14 cellular contexts compared by ENCODE assay signal in the genomic region with DNA sequence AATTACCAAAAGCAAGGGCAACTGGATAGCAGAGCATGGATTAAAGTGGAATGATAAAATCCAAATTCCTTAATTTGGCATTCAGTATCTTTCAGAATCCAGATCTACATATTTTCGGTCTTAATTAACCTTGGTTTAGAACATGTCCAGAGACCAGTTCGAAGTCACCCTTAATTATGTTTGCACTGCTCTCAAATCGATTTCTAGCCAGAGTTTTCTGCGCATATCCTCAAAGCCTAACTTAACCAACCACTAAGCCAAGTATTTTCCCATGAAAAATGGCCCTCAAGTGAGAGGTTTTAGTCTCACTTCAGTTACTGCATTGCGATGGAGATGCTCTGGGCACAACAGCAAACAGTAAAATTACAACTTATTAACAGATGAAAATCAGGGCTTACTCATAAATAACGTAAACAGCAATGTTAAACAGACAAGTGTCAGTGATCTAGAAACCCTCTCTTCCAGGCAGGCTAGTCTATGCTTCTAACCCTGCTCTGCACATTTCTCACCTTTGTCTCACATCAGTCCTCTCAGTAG. TPM values are rescaled to one million over a fixed set of nuclear protein-coding genes. Genes with fewer than 3 reads are reported as not detected.
DNase-seq lines count a peak whose midpoint lies in the region; ATAC-seq and TF ChIP-seq lines count a peak whose summit lies in the region.
"Had no signal": no experiment of that assay in that cellular context is flagged by ENCODE, and none has a peak within 500 bp of the region (broad histone marks: within the 10 kb centered on the region; RNA-seq: fewer than 3 reads in every experiment).

No MANE protein-coding gene starts in this region.

- H3K4me3 Mint-ChIP-seq in progenitor cell of endocrine pancreas (ENCODE audit: low read depth): peak overlapping the region; percentile 16
- H3K4me3 Mint-ChIP-seq in activated naive CD4-positive, alpha-beta T cell treated with anti-CD3 and anti-CD28 coated beads, Interleukin-2, amount 10 ng/mL, durations not matched to agents 7 days and 5 days: no peak overlapping the region
- H3K4me3 Mint-ChIP-seq: activated CD4-positive, alpha-beta memory T cell treated with anti-CD3 and anti-CD28 coated beads, Interleukin-2, amount 10 ng/mL, durations not matched to agents 7 days and 5 days had no signal

- no peaks in the 10 kb centered on the region for H3K27me3 Mint-ChIP-seq in progenitor cell of endocrine pancreas
- no peaks in the 10 kb centered on the region for H3K27me3 Mint-ChIP-seq in activated naive CD4-positive, alpha-beta T cell treated with anti-CD3 and anti-CD28 coated beads, Interleukin-2, amount 10 ng/mL, durations not matched to agents 7 days and 5 days
- H3K27me3 Mint-ChIP-seq: activated CD4-positive, alpha-beta memory T cell treated with anti-CD3 and anti-CD28 coated beads, Interleukin-2, amount 10 ng/mL, durations not matched to agents 7 days and 5 days had no signal

- H3F3A ChIP-seq in MM.1S (ENCODE audit: insufficient read depth, low read length): peaks cover 17% of the 10 kb centered on the region

- H3K4me1 ChIP-seq in ES-I3 (ENCODE audit: insufficient read depth, low read length): peaks cover 16% of the 10 kb centered on the region
- peaks cover 47% of the 10 kb centered on the region for H3K4me1 ChIP-seq in RWPE2 (ENCODE audit: insufficient read depth, poor library complexity, severe bottlenecking)
- H3K4me1 ChIP-seq in MM.1S (ENCODE audit: low read length): peaks cover 8% of the 10 kb centered on the region

- ATAC-seq in RWPE2 (ENCODE audit: low read depth): no peak

- no peaks in the 10 kb centered on the region for H3K9me3 ChIP-seq in ES-I3 (ENCODE audit: control insufficient read depth, insufficient read depth, low read length)
- H3K9me3 ChIP-seq in RWPE2 (ENCODE audit: severe bottlenecking): peaks cover 3% of the 10 kb centered on the region
- H3K9me3 ChIP-seq in MM.1S (replicated peaks; ENCODE audit: insufficient read depth, low read length): no peaks in the 10 kb centered on the region

- H3K27me3 ChIP-seq in RWPE2 (ENCODE audit: insufficient read depth, poor library complexity, severe bottlenecking) (no peaks in the 10 kb centered on the region), MM.1S (replicated peaks; ENCODE audit: insufficient read depth, low read length) (no peaks in the 10 kb centered on the region)
- H3K27me3 ChIP-seq: cardiac muscle cell had no signal

- H3K9me2 ChIP-seq in MM.1S (replicated peaks; ENCODE audit: insufficient read depth, low read length): no peaks in the 10 kb centered on the region

- H3K36me3 Mint-ChIP-seq in progenitor cell of endocrine pancreas (ENCODE audit: insufficient read depth): no peaks in the 10 kb centered on the region
- peaks cover 6% of the 10 kb centered on the region for H3K36me3 Mint-ChIP-seq in activated naive CD4-positive, alpha-beta T cell treated with anti-CD3 and anti-CD28 coated beads, Interleukin-2, amount 10 ng/mL, durations not matched to agents 7 days and 5 days

- CTCF ChIA-PET in activated naive CD4-positive, alpha-beta T cell treated with anti-CD3 and anti-CD28 coated beads, Interleukin-2, amount 10 ng/mL, durations not matched to agents 7 days and 5 days (lab: Charles Lee): interaction anchor here (0.6 to 1.3 kb wide), 3 partner anchors 18 to 125 kb away, joined by 3 to 4 read pairs (median 4); no protein-coding TSS in a partner anchor

- no peaks in the 10 kb centered on the region for H3K36me3 ChIP-seq in ES-I3 (ENCODE audit: insufficient read depth, low read length)
- peaks cover 59% of the 10 kb centered on the region for H3K36me3 ChIP-seq in RWPE2 (ENCODE audit: low read depth)
- H3K36me3 ChIP-seq in MM.1S (replicated peaks; ENCODE audit: insufficient read depth, low read length): no peaks in the 10 kb centered on the region
- H3K36me3 ChIP-seq: cardiac muscle cell had no signal

- H3K27ac Mint-ChIP-seq in progenitor cell of endocrine pancreas: peak overlapping the region; percentile 73
- no peak overlapping the region for H3K27ac Mint-ChIP-seq in activated naive CD4-positive, alpha-beta T cell treated with anti-CD3 and anti-CD28 coated beads, Interleukin-2, amount 10 ng/mL, durations not matched to agents 7 days and 5 days
- H3K27ac Mint-ChIP-seq: activated CD4-positive, alpha-beta memory T cell treated with anti-CD3 and anti-CD28 coated beads, Interleukin-2, amount 10 ng/mL, durations not matched to agents 7 days and 5 days had no signal

- TF ChIP-seq CTCF in RWPE2 (IDR thresholded peaks at IDR 0.05; ENCODE audit: poor library complexity, severe bottlenecking): no peak
- TF ChIP-seq CTCF in fibroblast of mammary gland (conservative IDR thresholded peaks at IDR 0.05; ENCODE audit: control insufficient read depth, insufficient read depth, low read depth, low read length): no peak
- no peak for TF ChIP-seq CTCF in progenitor cell of endocrine pancreas (IDR thresholded peaks at IDR 0.05; ENCODE audit: unreplicated experiment)
- TF ChIP-seq CTCF in MM.1S (IDR thresholded peaks at IDR 0.05; ENCODE audit: low read length): no peak

- DNase-seq in RWPE2 (ENCODE audit: low spot score) (no peak), fibroblast of mammary gland (ENCODE audit: low read depth) (no peak), progenitor cell of endocrine pancreas (ENCODE audit: low spot score, unreplicated experiment) (no peak), MM.1S (no peak)
- no peak for DNase-seq in stimulated activated CD4-positive, alpha-beta T cell treated with anti-CD3 and anti-CD28 coated beads, Interleukin-12 subunit alpha, Interleukin-12 subunit beta, amount 100 ng/mL, for 4 hours
- no peak for DNase-seq in activated CD8-positive, alpha-beta memory T cell treated with anti-CD3 and anti-CD28 coated beads for 24 hours
- DNase-seq in activated naive CD4-positive, alpha-beta T cell treated with anti-CD3 and anti-CD28 coated beads, Interleukin-2, amount 10 ng/mL, durations not matched to agents 7 days and 5 days: no peak
- DNase-seq: activated CD4-positive, alpha-beta memory T cell treated with anti-CD3 and anti-CD28 coated beads, Interleukin-2, amount 10 ng/mL, durations not matched to agents 7 days and 5 days; GF-D8; SHP77; small intestine; stimulated activated naive CD4-positive, alpha-beta T cell treated with Interleukin-2 at 50 U/mL for 16 hours had no signal

- peaks cover 84% of the 10 kb centered on the region for H3K79me2 ChIP-seq in MM.1S (ENCODE audit: low read length)

- H3K27ac ChIP-seq in RWPE2 (ENCODE audit: poor library complexity, severe bottlenecking) (peak overlapping the region; percentile 99), MM.1S (ENCODE audit: low read length) (no peak overlapping the region)
- H3K27ac ChIP-seq: cardiac muscle cell had no signal

- no peak overlapping the region for H2AFZ ChIP-seq in MM.1S (ENCODE audit: low read length)

- no peak overlapping the region for H3K4me3 ChIP-seq in RWPE2 (ENCODE audit: severe bottlenecking)
- H3K4me3 ChIP-seq in fibroblast of mammary gland (ENCODE audit: control insufficient read depth, low read depth, low read length): peak overlapping the region; percentile 95
- H3K4me3 ChIP-seq in MM.1S (ENCODE audit: low read length): no peak overlapping the region
- H3K4me3 ChIP-seq: cardiac muscle cell had no signal

- peak overlapping the region; percentile 1; the same call in 1 of the 2 replicates for H3K9ac ChIP-seq in ES-I3 (ENCODE audit: low read depth, low read length)
- H3K9ac ChIP-seq in MM.1S (ENCODE audit: low read length): no peak overlapping the region

- peaks cover 39% of the 10 kb centered on the region for H3K4me1 Mint-ChIP-seq in progenitor cell of endocrine pancreas (ENCODE audit: low read depth)
- H3K4me1 Mint-ChIP-seq in activated naive CD4-positive, alpha-beta T cell treated with anti-CD3 and anti-CD28 coated beads, Interleukin-2, amount 10 ng/mL, durations not matched to agents 7 days and 5 days: peaks cover 42% of the 10 kb centered on the region

- H4K20me1 ChIP-seq in MM.1S (ENCODE audit: insufficient read depth, low read length): 0 out of 2 replicates have a peak, but pooled peaks cover 4% of the 10 kb centered on the region

- H3K9me3 Mint-ChIP-seq in progenitor cell of endocrine pancreas (ENCODE audit: low read depth): no peaks in the 10 kb centered on the region
- no peaks in the 10 kb centered on the region for H3K9me3 Mint-ChIP-seq in activated naive CD4-positive, alpha-beta T cell treated with anti-CD3 and anti-CD28 coated beads, Interleukin-2, amount 10 ng/mL, durations not matched to agents 7 days and 5 days
- H3K9me3 Mint-ChIP-seq: activated CD4-positive, alpha-beta memory T cell treated with anti-CD3 and anti-CD28 coated beads, Interleukin-2, amount 10 ng/mL, durations not matched to agents 7 days and 5 days had no signal

- no peak overlapping the region for H3K4me2 ChIP-seq in MM.1S (ENCODE audit: low read depth, low read length)

RNA-seq across cellular contexts. Expression of gene RTN4, which starts 4.5 kb away (rescaled TPM):
- 246 and 265 TPM in 2 replicates for total RNA-seq in progenitor cell of endocrine pancreas
